In genomic region chr10:119441921-119442757, GRCh38 we compare ENCODE assay signal across 11 cellular contexts.
DNase-seq lines count a peak whose midpoint lies in the region; ATAC-seq and TF ChIP-seq lines count a peak whose summit lies in the region.
"Had no signal": no experiment of that assay in that cellular context is flagged by ENCODE, and none has a peak within 500 bp of the region (broad histone marks: within the 10 kb centered on the region; RNA-seq: fewer than 3 reads in every experiment).

No MANE protein-coding gene starts in this region.

- no peaks in the 10 kb centered on the region for H3K9me3 ChIP-seq in CD4-positive, alpha-beta T cell (ENCODE audit: control insufficient read depth, low read length)
- H3K9me3 ChIP-seq in esophagus squamous epithelium (no peaks in the 10 kb centered on the region), psoas muscle (no peaks in the 10 kb centered on the region)

- H3K4me3 ChIP-seq in esophagus squamous epithelium, result no peak overlapping the region
- H3K4me3 ChIP-seq in psoas muscle, result no peak overlapping the region

- no peak for TF ChIP-seq POLR2A in esophagus squamous epithelium (IDR thresholded peaks at IDR 0.05)

- intact Hi-C loops in CD4-positive, alpha-beta T cell (cut with DNase I, micrococcal nuclease), result no loop called here
- intact Hi-C loops in esophagus squamous epithelium (cut with DNase I) (no loop called here), psoas muscle (cut with DNase I) (no loop called here)
- intact Hi-C loops in activated CD4-positive, alpha-beta memory T cell treated with anti-CD3 and anti-CD28 coated beads for 36 hours (cut with micrococcal nuclease), result no loop called here

- 71% methylated on average over 8 of the region's 25 CpGs; no CpG with 5 or more reads in 1 of the 2 donors for WGBS in esophagus squamous epithelium, 2 donors
- WGBS in psoas muscle, 3 donors, result 34 to 45% (median 43%) methylated on average over 23 to 25 of the region's 25 CpGs

- no peaks in the 10 kb centered on the region for H3K9me3 Mint-ChIP-seq in CD4-positive, alpha-beta T cell
- H3K9me3 Mint-ChIP-seq in activated CD4-positive, alpha-beta memory T cell treated with anti-CD3 and anti-CD28 coated beads for 36 hours, result no peaks in the 10 kb centered on the region

- POLR2A ChIA-PET in CD4-positive, alpha-beta T cell (lab: Charles Lee), result no interaction called here
- POLR2A ChIA-PET in HEK293T (lab: Yijun Ruan, JAX), result no interaction called here
- POLR2A ChIA-PET in activated CD4-positive, alpha-beta memory T cell treated with anti-CD3 and anti-CD28 coated beads for 36 hours (lab: Charles Lee), result no interaction called here

- H3K27me3 ChIP-seq in CD4-positive, alpha-beta T cell (ENCODE audit: control insufficient read depth, insufficient read depth, low read length), result no peaks in the 10 kb centered on the region
- no peaks in the 10 kb centered on the region for H3K27me3 ChIP-seq in esophagus squamous epithelium
- H3K27me3 ChIP-seq in psoas muscle (ENCODE audit: insufficient read depth in 3 of 3, low read length in 2 of 3), result peaks cover 0 to 4% (median 0%) of the 10 kb centered on the region in 3 donors

- no peak for DNase-seq in CD4-positive, alpha-beta T cell
- DNase-seq in esophagus squamous epithelium (lab: John Stamatoyannopoulos, UW) (no peak), psoas muscle (no peak), HEK293T (ENCODE audit: extremely low spot score) (no peak)
- DNase-seq in activated CD4-positive, alpha-beta memory T cell treated with anti-CD3 and anti-CD28 coated beads for 36 hours, result no peak
- DNase-seq: anterior cingulate cortex, occipital lobe had no signal

- H3K36me3 Mint-ChIP-seq in CD4-positive, alpha-beta T cell (ENCODE audit: low read depth), result peaks cover 15% of the 10 kb centered on the region
- peaks cover 4% of the 10 kb centered on the region for H3K36me3 Mint-ChIP-seq in activated CD4-positive, alpha-beta memory T cell treated with anti-CD3 and anti-CD28 coated beads for 36 hours

- peak; percentile 31 for ATAC-seq in CD4-positive, alpha-beta T cell (ENCODE audit: poor library complexity)
- ATAC-seq in HG03354 (IDR thresholded peaks at IDR 0.05; ENCODE audit: poor library complexity, severe bottlenecking, unreplicated experiment) (peak; percentile 44), psoas muscle (no peak), HG02798 (IDR thresholded peaks at IDR 0.05; ENCODE audit: poor library complexity, unreplicated experiment) (no peak)
- ATAC-seq in activated CD4-positive, CD25-positive, alpha-beta regulatory T cell treated with anti-CD3 and anti-CD28 coated beads, Interleukin-2, amount 50 U/mL, for 24 hours, result no peak

- H3K27ac ChIP-seq in CD4-positive, alpha-beta T cell (ENCODE audit: low read depth, low read length), result no peak overlapping the region
- peak overlapping the region; percentile 14 to 83 (median 72) for H3K27ac ChIP-seq in esophagus squamous epithelium
- peak overlapping the region; percentile 46 for H3K27ac ChIP-seq in psoas muscle

- peaks cover 20% of the 10 kb centered on the region for H3K4me1 Mint-ChIP-seq in CD4-positive, alpha-beta T cell (ENCODE audit: low read depth)
- H3K4me1 Mint-ChIP-seq in activated CD4-positive, alpha-beta memory T cell treated with anti-CD3 and anti-CD28 coated beads for 36 hours (ENCODE audit: low read depth), result no peaks in the 10 kb centered on the region

- H3K27me3 Mint-ChIP-seq in CD4-positive, alpha-beta T cell, result no peaks in the 10 kb centered on the region
- no peaks in the 10 kb centered on the region for H3K27me3 Mint-ChIP-seq in activated CD4-positive, alpha-beta memory T cell treated with anti-CD3 and anti-CD28 coated beads for 36 hours

- CTCF ChIA-PET in CD4-positive, alpha-beta T cell (lab: Charles Lee), result interaction anchor here (1.2 to 4.2 kb wide), 2 partner anchors 96 to 236 kb away, joined by 3 to 46 read pairs; partner anchors contain the start of gene GRK5
- CTCF ChIA-PET in HEK293T (lab: Yijun Ruan, JAX), result interaction anchor here (0.5 to 3.5 kb wide), 2 partner anchors 236 to 1945 kb away, joined by 3 to 19 read pairs; partner anchors contain the start of gene GRK5
- CTCF ChIA-PET in activated CD4-positive, alpha-beta memory T cell treated with anti-CD3 and anti-CD28 coated beads for 36 hours (lab: Charles Lee), result interaction anchor here (0.6 to 4.7 kb wide), 2 partner anchors 77 to 241 kb away, joined by 3 to 103 read pairs; no protein-coding TSS in a partner anchor

- no peak overlapping the region for H3K27ac Mint-ChIP-seq in CD4-positive, alpha-beta T cell
- H3K27ac Mint-ChIP-seq in activated CD4-positive, alpha-beta memory T cell treated with anti-CD3 and anti-CD28 coated beads for 36 hours, result no peak overlapping the region
- H3K27ac Mint-ChIP-seq: CD14-positive monocyte had no signal

- no peak overlapping the region for H3K4me3 Mint-ChIP-seq in CD4-positive, alpha-beta T cell
- H3K4me3 Mint-ChIP-seq in activated CD4-positive, alpha-beta memory T cell treated with anti-CD3 and anti-CD28 coated beads for 36 hours, result no peak overlapping the region
- H3K4me3 Mint-ChIP-seq: CD14-positive monocyte had no signal

- peaks cover 7 to 40% (median 14%) of the 10 kb centered on the region in 3 donors for H3K4me1 ChIP-seq in esophagus squamous epithelium
- H3K4me1 ChIP-seq in psoas muscle, result no peaks in the 10 kb centered on the region

- TF ChIP-seq CTCF in CD4-positive, alpha-beta T cell (IDR thresholded peaks at IDR 0.05), result no peak
- TF ChIP-seq CTCF in esophagus squamous epithelium (IDR thresholded peaks at IDR 0.05) (no peak), psoas muscle (IDR thresholded peaks at IDR 0.05) (no peak)

- H3K36me3 ChIP-seq in esophagus squamous epithelium, result peaks cover 0 to 34% (median 0%) of the 10 kb centered on the region in 3 donors
- H3K36me3 ChIP-seq in psoas muscle (ENCODE audit: insufficient read depth in 1 of 2, low read depth in 1 of 2), result peaks cover 0 to 3% of the 10 kb centered on the region in 2 donors

TF ChIP-seq in HEK293T, 16 proteins besides CTCF, POLR2A, EP300 and RAD21:
- no peak for TF ChIP-seq PKNOX1 (IDR thresholded peaks at IDR 0.05)
- TF ChIP-seq FOXK2 (IDR thresholded peaks at IDR 0.05), result no peak
- TF ChIP-seq ARNT (IDR thresholded peaks at IDR 0.05), result no peak
- TF ChIP-seq HDGF (IDR thresholded peaks at IDR 0.05; ENCODE audit: borderline replicate concordance), result no peak
- TF ChIP-seq FOXM1 (IDR thresholded peaks at IDR 0.05; ENCODE audit: borderline replicate concordance), result no peak
- no peak for TF ChIP-seq TARDBP (IDR thresholded peaks at IDR 0.05)
- no peak for TF ChIP-seq L3MBTL2 (conservative IDR thresholded peaks at IDR 0.05)
- no peak for TF ChIP-seq CTBP1 (IDR thresholded peaks at IDR 0.05; ENCODE audit: borderline replicate concordance)
- no peak for TF ChIP-seq SUZ12 (IDR thresholded peaks at IDR 0.05)
- no peak for TF ChIP-seq FOXA1 (IDR thresholded peaks at IDR 0.05)
- no peak for TF ChIP-seq BHLHE40 (IDR thresholded peaks at IDR 0.05; ENCODE audit: borderline replicate concordance)
- no peak for TF ChIP-seq SP1 (IDR thresholded peaks at IDR 0.05)
- no peak for TF ChIP-seq ZNF384 (IDR thresholded peaks at IDR 0.05)
- no peak for TF ChIP-seq ELF4 (IDR thresholded peaks at IDR 0.05)
- TF ChIP-seq NFRKB (IDR thresholded peaks at IDR 0.05), result no peak
- TF ChIP-seq LEF1 (IDR thresholded peaks at IDR 0.05; ENCODE audit: borderline replicate concordance), result no peak
TF ChIP-seq in HEK293T: peak in this region for 0.

Comparison
In these comparisons a context has a peak if more than half of its experiments do, and no peak if none do; other contexts are left out.
1. ATAC-seq: peak in CD4-positive, alpha-beta T cell (single experiment) and HG03354 (single experiment); none in psoas muscle (0 of 4), HG02798 (single experiment) and activated CD4-positive, CD25-positive, alpha-beta regulatory T cell treated with anti-CD3 and anti-CD28 coated beads, Interleukin-2, amount 50 U/mL, for 24 hours (0 of 2).